1 cellular context compared by ENCODE assay signal in the genomic region with DNA sequence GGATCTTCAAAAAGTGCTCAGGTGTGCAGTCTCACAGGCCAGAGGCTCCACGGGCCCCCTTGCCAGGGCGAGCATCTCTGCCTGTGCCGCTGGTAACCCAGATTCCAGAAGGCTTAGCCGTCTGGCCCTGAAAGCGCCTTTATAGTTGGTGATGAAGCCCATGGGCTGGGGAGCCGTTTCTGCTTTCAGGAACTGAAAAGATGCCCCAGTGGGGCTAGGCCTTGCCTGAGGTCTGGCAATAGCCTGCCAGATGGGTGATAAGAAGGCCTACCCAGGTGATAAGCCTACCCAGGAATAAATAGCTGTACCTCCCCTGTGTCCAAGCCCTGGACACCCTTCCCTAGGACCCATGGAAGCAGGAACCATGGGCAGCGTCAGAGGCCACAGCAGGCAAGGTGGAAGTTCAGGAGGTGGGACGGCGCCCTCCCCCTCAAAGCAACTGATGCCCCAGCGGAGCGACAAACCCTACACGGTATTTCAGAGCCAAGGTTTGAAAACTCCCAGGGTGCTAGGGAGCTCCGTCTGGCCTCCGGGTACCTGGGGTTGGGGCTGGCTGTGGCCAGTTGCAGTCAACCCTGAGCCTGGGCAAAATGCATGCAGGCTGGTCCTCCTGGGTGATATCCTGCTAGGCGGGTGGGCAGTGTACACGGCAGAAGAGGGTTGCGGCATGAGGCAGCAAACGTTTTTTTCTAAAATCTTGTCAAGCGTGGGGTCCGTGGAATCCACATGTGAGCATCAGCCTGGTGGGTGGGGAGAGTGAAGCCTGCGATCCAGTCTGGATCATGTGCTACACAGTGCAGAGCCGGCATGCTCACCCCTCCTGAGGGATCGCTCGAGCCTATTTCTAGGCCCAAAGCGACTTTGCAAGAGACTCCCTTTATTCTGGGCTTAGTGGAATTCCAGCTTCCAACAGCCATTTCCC.
A peak's percentile ranks its signal among the peaks of the same experiment; 100 is the strongest.
TF ChIP-seq lines count a peak whose summit lies in the region.

No MANE protein-coding gene starts in this region.

TF ChIP-seq in endothelial cell of umbilical vein, 7 proteins besides CTCF, POLR2A, EP300 and RAD21:
- TF ChIP-seq JUN (IDR thresholded peaks at IDR 0.05; ENCODE audit: borderline replicate concordance, insufficient read depth, insufficient read length, low read depth) (no peak), POLR2AphosphoS5 (IDR thresholded peaks at IDR 0.05; ENCODE audit: insufficient read depth, low read depth, low read length) (no peak), MYC (IDR thresholded peaks at IDR 0.05; ENCODE audit: low read depth, low read length) (no peak), EZH2 (IDR thresholded peaks at IDR 0.05; ENCODE audit: borderline replicate concordance, low read depth, low read length, severe bottlenecking) (no peak), GATA2 (IDR thresholded peaks at IDR 0.05; ENCODE audit: insufficient read depth, insufficient read length, low read depth, low read length) (peak; percentile 9), FOS (IDR thresholded peaks at IDR 0.05; ENCODE audit: borderline replicate concordance, insufficient read depth, low read length) (no peak)
- TF ChIP-seq, protein P1, sequence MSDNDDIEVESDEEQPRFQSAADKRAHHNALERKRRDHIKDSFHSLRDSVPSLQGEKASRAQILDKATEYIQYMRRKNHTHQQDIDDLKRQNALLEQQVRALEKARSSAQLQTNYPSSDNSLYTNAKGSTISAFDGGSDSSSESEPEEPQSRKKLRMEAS (IDR thresholded peaks at IDR 0.05; ENCODE audit: insufficient read depth, insufficient read length): no peak
TF ChIP-seq in endothelial cell of umbilical vein: peak in this region for 1.
